Comparison of ENCODE assay signal across 8 cellular contexts in the genomic region with DNA sequence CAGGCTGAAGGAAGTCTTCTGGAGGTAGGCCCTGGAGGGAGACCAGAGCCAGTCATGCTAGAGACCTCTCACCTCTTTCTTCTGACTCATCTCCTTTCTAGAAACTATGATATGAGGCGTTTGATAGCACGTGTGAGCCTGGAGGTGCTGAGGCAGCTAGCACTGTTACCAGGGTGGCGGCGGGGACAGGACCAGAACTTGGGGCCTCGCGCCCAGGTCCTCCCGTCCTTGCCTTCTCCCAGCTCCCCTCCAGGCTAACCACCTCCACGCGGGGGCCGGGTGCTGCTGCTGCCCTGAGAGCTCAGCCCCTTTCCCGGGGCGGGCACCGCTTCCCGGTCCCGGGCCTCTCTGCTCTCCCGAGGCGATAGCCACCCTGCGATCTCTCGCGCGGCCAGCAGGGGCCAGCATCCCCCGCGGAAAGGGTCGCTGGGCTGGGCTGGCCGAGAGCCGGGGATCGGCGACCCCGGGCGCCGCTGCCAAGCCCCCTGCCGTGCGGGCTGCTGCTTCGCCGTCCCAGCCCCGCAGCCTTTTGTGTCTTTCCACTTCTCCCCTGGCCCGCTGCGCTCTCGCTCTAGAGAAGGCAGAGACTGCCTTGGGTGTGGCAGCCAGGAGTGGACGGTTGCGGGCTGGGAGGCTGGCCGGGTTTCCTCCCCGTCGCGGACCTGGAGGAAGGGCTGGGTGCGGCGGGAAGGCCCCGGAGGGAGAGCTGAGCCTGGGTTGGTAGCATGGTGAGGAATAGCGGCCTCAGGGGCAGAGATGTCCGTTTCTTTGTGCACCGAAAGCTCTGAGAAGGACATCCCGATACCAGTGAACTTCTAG. TPM values are rescaled to one million over a fixed set of nuclear protein-coding genes. Genes with fewer than 3 reads are reported as not detected.
DNase-seq lines count a peak whose midpoint lies in the region; ATAC-seq and TF ChIP-seq lines count a peak whose summit lies in the region.

No MANE protein-coding gene starts in this region.

- H3K27me3 ChIP-seq in A673 (replicated peaks; ENCODE audit: insufficient read depth, low read depth, low read length, poor library complexity): no peaks in the 10 kb centered on the region
- H3K27me3 ChIP-seq in kidney epithelial cell (ENCODE audit: control insufficient read depth, insufficient read depth, low read length): no peaks in the 10 kb centered on the region

- H3K4me3 ChIP-seq in A673 (ENCODE audit: low read depth, low read length, poor library complexity, severe bottlenecking) (peak overlapping the region; percentile 63), kidney epithelial cell (ENCODE audit: low read depth, low read length) (peak overlapping the region; percentile 64)

- ATAC-seq in GM18505 (IDR thresholded peaks at IDR 0.05; ENCODE audit: unreplicated experiment) (peak; percentile 89), HG02970 (IDR thresholded peaks at IDR 0.05; ENCODE audit: low FRiP score, unreplicated experiment) (peak; percentile 66)

- no peak overlapping the region for H3K27ac ChIP-seq in A673 (ENCODE audit: low read depth, low read length, poor library complexity, severe bottlenecking)

- TF ChIP-seq CTCF in A673 (conservative IDR thresholded peaks at IDR 0.05; ENCODE audit: low read depth, low read length): peak; percentile 82
- peak; percentile 71 for TF ChIP-seq CTCF in kidney epithelial cell (IDR thresholded peaks at IDR 0.05; ENCODE audit: insufficient read depth, low read length, poor library complexity, severe bottlenecking)

- POLR2A ChIA-PET in A673 (lab: Charles Lee; ENCODE audit: low non-redundant PET): no interaction called here

- DNase-seq in A673 (ENCODE audit: low spot score) (peak; percentile 61), NCI-H2171 (lab: John Stamatoyannopoulos, UW) (peak; percentile 33), cerebellum (ENCODE audit: low spot score) (peak; percentile 86), kidney epithelial cell (ENCODE audit: low read depth) (no peak)
- DNase-seq in activated CD4-positive, alpha-beta T cell treated with anti-CD3 and anti-CD28 coated beads for 1 hour: peak; percentile 47
- DNase-seq in stimulated activated CD4-positive, alpha-beta T cell treated with anti-CD3 and anti-CD28 coated beads, Interleukin-15, amount 100 ng/mL, for 24 hours: peak; percentile 78

- no peaks in the 10 kb centered on the region for H3K4me1 ChIP-seq in A673 (ENCODE audit: insufficient read depth, low read length, poor library complexity, severe bottlenecking)

- CTCF ChIA-PET in A673 (lab: Charles Lee): interaction anchor here (0.6 to 1.7 kb wide), 4 partner anchors 316 to 604 kb away, joined by 4 to 26 read pairs (median 5); no protein-coding TSS in a partner anchor

- no TSS peak for BruUV-seq in A673 (replicated peaks; lab: Mats Ljungman, UMichigan)

- TF ChIP-seq POLR2A in GM18505 (IDR thresholded peaks at IDR 0.05; ENCODE audit: borderline replicate concordance, extremely low read depth, insufficient read depth, insufficient read length): no peak

- intact Hi-C loops in A673 (cut with micrococcal nuclease; ENCODE audit: unreplicated experiment): loop anchor here (1.0 to 5.0 kb wide), 2 partner anchors 318 to 1030 kb away; no protein-coding TSS in a partner anchor

- H3K36me3 ChIP-seq in A673 (ENCODE audit: insufficient read depth, low read length, poor library complexity, severe bottlenecking): no peaks in the 10 kb centered on the region
- H3K36me3 ChIP-seq in kidney epithelial cell (ENCODE audit: control insufficient read depth, insufficient read depth, low read length): no peaks in the 10 kb centered on the region

- no peaks in the 10 kb centered on the region for H3K9me3 ChIP-seq in A673 (ENCODE audit: low read depth, low read length, poor library complexity, severe bottlenecking)

RNA-seq across cellular contexts. Expression of gene TMEM17, which starts 49.1 kb away (rescaled TPM):
- total RNA-seq in A673 (2021) (1.5 and 1.9 TPM in 2 replicates), cerebellum (2.6 TPM), kidney epithelial cell (4.4 and 4.9 TPM in 2 replicates)
